In genomic region chr13:94214979-94215378, GRCh38 we compare ENCODE assay signal across 22 cellular contexts.
DNase-seq lines count a peak whose midpoint lies in the region; ATAC-seq and TF ChIP-seq lines count a peak whose summit lies in the region.
"Had no signal": no experiment of that assay in that cellular context is flagged by ENCODE, and none has a peak within 500 bp of the region (broad histone marks: within the 10 kb centered on the region; RNA-seq: fewer than 3 reads in every experiment).

No MANE protein-coding gene starts in this region.

- H3K4me1 ChIP-seq in SK-N-SH (ENCODE audit: control insufficient read depth in 1 of 2, insufficient read depth in 2 of 2, low read depth in 1 of 2, low read length in 1 of 2) = peaks cover 2 to 7% of the 10 kb centered on the region in 2 experiments; a peak in 3 of 4 replicates
- H3K4me1 ChIP-seq: BLaER1 treated with 17β-estradiol and CSF1 and Interleukin-3, amounts not matched to agents 10 nM and 100 nM had no signal

- no peaks in the 10 kb centered on the region for H3K79me2 ChIP-seq in SK-N-SH (ENCODE audit: insufficient read depth)

- no peak for ATAC-seq in SK-N-SH treated with all-trans-retinoic acid at 6 μM for 48 hours
- ATAC-seq: GM23338, HCT116 had no signal

- 95% methylated on average over 3 of the region's 3 CpGs for WGBS in SK-N-SH (ENCODE audit: low lambda C conversion rate)

- H3K9me3 ChIP-seq in SK-N-SH (no peaks in the 10 kb centered on the region), SK-N-MC (ENCODE audit: low read depth, low read length) (no peaks in the 10 kb centered on the region)
- H3K9me3 ChIP-seq: BE2C; BLaER1 treated with 17β-estradiol and CSF1 and Interleukin-3, amounts not matched to agents 10 nM and 100 nM had no signal

- CTCF ChIA-PET in SK-N-SH (lab: Yijun Ruan, JAX) = interaction anchor here (1.4 kb wide), 1 partner anchor 8 kb away, joined by 5 read pairs; no protein-coding TSS in a partner anchor

- no peaks in the 10 kb centered on the region for H3F3A ChIP-seq in SK-N-SH (replicated peaks; ENCODE audit: insufficient read depth)

- H3K4me2 ChIP-seq in SK-N-SH = no peak overlapping the region
- H3K4me2 ChIP-seq: BLaER1 treated with 17β-estradiol and CSF1 and Interleukin-3, amounts not matched to agents 10 nM and 100 nM; GM23338 had no signal

- H3K9me3 Mint-ChIP-seq in mesothelial cell of epicardium = no peaks in the 10 kb centered on the region
- H3K9me3 Mint-ChIP-seq: CD4-positive, alpha-beta T cell; CD8-positive, alpha-beta memory T cell; GM23338; H9 had no signal

- no peaks in the 10 kb centered on the region for H3K9me2 ChIP-seq in SK-N-SH

- H3K36me3 ChIP-seq in SK-N-SH (replicated peaks in 1 of 2; ENCODE audit: control insufficient read depth in 1 of 2, insufficient read depth in 2 of 2, low read length in 1 of 2) (no peaks in the 10 kb centered on the region), SK-N-MC (ENCODE audit: insufficient read depth, low read length) (no peaks in the 10 kb centered on the region)
- H3K36me3 ChIP-seq: BE2C; BLaER1 treated with 17β-estradiol and CSF1 and Interleukin-3, amounts not matched to agents 10 nM and 100 nM had no signal

- no peak overlapping the region for H2AFZ ChIP-seq in SK-N-SH (ENCODE audit: low read depth)
- H2AFZ ChIP-seq: GM23338 had no signal

- no peaks in the 10 kb centered on the region for H3K27me3 Mint-ChIP-seq in mesothelial cell of epicardium (ENCODE audit: low read depth)

- no peak overlapping the region for H3K9ac ChIP-seq in SK-N-SH
- H3K9ac ChIP-seq in SK-N-MC (ENCODE audit: insufficient read length) = peak overlapping the region; percentile 25
- H3K9ac ChIP-seq: BLaER1 treated with 17β-estradiol and CSF1 and Interleukin-3, amounts not matched to agents 10 nM and 100 nM had no signal

- H3K4me1 Mint-ChIP-seq in mesothelial cell of epicardium = peaks cover 40% of the 10 kb centered on the region
- H3K4me1 Mint-ChIP-seq: CD14-positive monocyte had no signal

- H3K4me3 Mint-ChIP-seq in mesothelial cell of epicardium = no peak overlapping the region
- H3K4me3 Mint-ChIP-seq: CD14-positive monocyte; CD4-positive, alpha-beta T cell; CD8-positive, alpha-beta memory T cell; GM23338; H9 had no signal

- H3K27ac ChIP-seq in SK-N-SH (ENCODE audit: low read depth in 2 of 2, low read length in 1 of 2) = no peak overlapping the region
- peak overlapping the region; percentile 39; the same call in 1 of the 2 replicates for H3K27ac ChIP-seq in SK-N-MC
- H3K27ac ChIP-seq: 22Rv1; BLaER1 treated with 17β-estradiol and CSF1 and Interleukin-3, amounts not matched to agents 10 nM and 100 nM had no signal

- H3K4me3 ChIP-seq in SK-N-SH (ENCODE audit: low read depth in 2 of 2, low read length in 1 of 2) (no peak overlapping the region), SK-N-MC (peak overlapping the region; percentile 16; the same call in 1 of the 2 replicates)
- H3K4me3 ChIP-seq: BLaER1 treated with 17β-estradiol and CSF1 and Interleukin-3, amounts not matched to agents 10 nM and 100 nM; GM23338 had no signal

- no peak for DNase-seq in SK-N-SH
- DNase-seq in SK-N-MC (ENCODE audit: low read depth, low spot score) = no peak
- no peak for DNase-seq in mesothelial cell of epicardium (ENCODE audit: low spot score in 2 of 2, unreplicated experiment in 2 of 2)
- no peak for DNase-seq in activated gamma-delta T cell treated with Interleukin-2 at 50 U/mL for 16 hours
- DNase-seq in NCI-H146 (lab: John Stamatoyannopoulos, UW) = no peak
- no peak for DNase-seq in NCI-H1694 treated with DMSO at 0.1 percent for 48 hours (lab: John Stamatoyannopoulos, UW)
- DNase-seq: ACHN; AML-193; BE2C; CD4-positive, alpha-beta T cell; CD8-positive, alpha-beta memory T cell; DMS 273 treated with DMSO at 0.1 percent for 48 hours; DMS53; DMS79 treated with DMSO at 0.1 percent for 48 hours; GF-D8; H9 had no signal

- no peaks in the 10 kb centered on the region for H4K20me1 ChIP-seq in SK-N-SH (ENCODE audit: insufficient read depth)
- H4K20me1 ChIP-seq: BLaER1 treated with 17β-estradiol and CSF1 and Interleukin-3, amounts not matched to agents 10 nM and 100 nM had no signal

- no peak for TF ChIP-seq CTCF in SK-N-SH (IDR thresholded peaks at IDR 0.05)
- TF ChIP-seq CTCF in mesothelial cell of epicardium (IDR thresholded peaks at IDR 0.05; ENCODE audit: unreplicated experiment) = no peak

- no peaks in the 10 kb centered on the region for H3K27me3 ChIP-seq in SK-N-SH (ENCODE audit: insufficient read depth)
- H3K27me3 ChIP-seq: BE2C; BLaER1 treated with 17β-estradiol and CSF1 and Interleukin-3, amounts not matched to agents 10 nM and 100 nM had no signal

- POLR2A ChIA-PET in SK-N-SH (lab: Yijun Ruan, JAX) = no interaction called here

- H3K27ac Mint-ChIP-seq in mesothelial cell of epicardium = peak overlapping the region; percentile 19
- H3K27ac Mint-ChIP-seq: CD14-positive monocyte; CD4-positive, alpha-beta T cell; CD8-positive, alpha-beta memory T cell; GM23338; H9 had no signal

- no peak for TF ChIP-seq EP300 in SK-N-SH (IDR thresholded peaks at IDR 0.05; ENCODE audit: borderline replicate concordance in 1 of 2, low read depth in 1 of 2, low read length in 1 of 2)

- H3K36me3 Mint-ChIP-seq in mesothelial cell of epicardium = no peaks in the 10 kb centered on the region
- H3K36me3 Mint-ChIP-seq: CD14-positive monocyte; CD8-positive, alpha-beta memory T cell had no signal

- TF ChIP-seq RAD21 in SK-N-SH (IDR thresholded peaks at IDR 0.05; ENCODE audit: low read length) = no peak

TF ChIP-seq in SK-N-SH treated with all-trans-retinoic acid at 6 μM for 48 hours, 23 proteins besides CTCF, POLR2A, EP300 and RAD21:
- TF ChIP-seq ZFP3 (CRISPR knock-in tag; IDR thresholded peaks at IDR 0.05) (0 out of 2 replicates have a peak, but pooled peaks have one; percentile 49), OSR1 (CRISPR knock-in tag; IDR thresholded peaks at IDR 0.05) (no peak)
TF ChIP-seq in SK-N-SH treated with all-trans-retinoic acid at 6 μM for 48 hours: peak in this region for 1.

TF ChIP-seq in SK-N-SH, 30 proteins besides CTCF, POLR2A, EP300 and RAD21 (continues in another document):
- TF ChIP-seq EZH2phosphoT487 (IDR thresholded peaks at IDR 0.05; ENCODE audit: borderline replicate concordance, low read depth) = no peak
- no peak for TF ChIP-seq TAF1 (IDR thresholded peaks at IDR 0.05; ENCODE audit: borderline replicate concordance, low read depth, low read length)
- no peak for TF ChIP-seq NRF1 (IDR thresholded peaks at IDR 0.05; ENCODE audit: low read depth, low read length)
- TF ChIP-seq YY1 (IDR thresholded peaks at IDR 0.05; ENCODE audit: low read depth) = no peak
- TF ChIP-seq TCF12 (IDR thresholded peaks at IDR 0.05) = no peak
- TF ChIP-seq REST (IDR thresholded peaks at IDR 0.05; ENCODE audit: low read depth, low read length) = no peak
- no peak for TF ChIP-seq RFX5 (IDR thresholded peaks at IDR 0.05; ENCODE audit: low read length)
- TF ChIP-seq MEF2A (IDR thresholded peaks at IDR 0.05; ENCODE audit: borderline replicate concordance, low read depth) = no peak
- TF ChIP-seq PBX3 (IDR thresholded peaks at IDR 0.05) = no peak
- no peak for TF ChIP-seq USF1 (IDR thresholded peaks at IDR 0.05; ENCODE audit: borderline replicate concordance, low read depth)
- TF ChIP-seq GATA2 (CRISPR knock-in tag; IDR thresholded peaks at IDR 0.05) = no peak
- TF ChIP-seq FOXJ3 (CRISPR knock-in tag; IDR thresholded peaks at IDR 0.05) = no peak
